ENCODE assay signal across 12 cellular contexts in the genomic region with DNA sequence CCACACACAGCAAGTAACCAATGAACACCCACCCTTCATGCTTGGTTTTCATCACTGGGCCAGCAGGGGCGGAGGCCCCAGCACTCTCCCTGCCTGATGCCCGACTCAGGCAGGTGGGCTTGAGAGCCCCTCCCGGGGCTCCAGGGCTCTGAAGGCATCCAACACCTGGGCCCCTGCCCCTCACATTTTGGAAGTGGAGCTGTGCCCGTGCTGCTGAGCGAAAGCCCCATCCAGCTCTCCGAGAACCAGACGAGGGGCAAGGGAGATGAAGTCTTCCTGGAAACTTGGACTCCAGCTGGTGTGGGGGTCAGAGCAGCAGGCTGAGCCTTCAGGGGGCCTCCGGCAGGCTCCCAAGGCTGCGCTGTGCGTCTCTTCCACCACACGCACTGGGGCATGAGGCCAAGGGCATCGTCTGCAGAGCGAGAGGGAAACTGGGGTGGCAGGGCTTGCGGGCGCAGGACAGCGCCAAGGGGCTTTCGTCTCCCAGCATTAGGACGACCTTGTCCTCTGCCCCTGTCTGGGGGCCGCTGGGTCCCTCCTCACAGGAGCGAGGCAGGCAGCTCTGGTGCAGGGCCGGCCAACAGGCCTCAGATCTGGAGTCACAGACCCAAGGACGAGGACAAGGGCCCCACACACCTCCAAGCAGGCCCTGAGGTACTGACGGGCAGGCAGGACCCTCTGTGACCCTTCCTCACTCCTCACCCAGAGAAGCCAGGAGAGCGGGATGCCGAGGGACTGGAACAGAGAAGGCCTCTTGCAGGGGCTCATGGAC.
"Had no signal": no experiment of that assay in that cellular context is flagged by ENCODE, and none has a peak within 500 bp of the region (broad histone marks: within the 10 kb centered on the region; RNA-seq: fewer than 3 reads in every experiment).

No MANE protein-coding gene starts in this region.

- H3K27me3 ChIP-seq: brain microvascular endothelial cell had no signal

- H3K27ac ChIP-seq: brain microvascular endothelial cell, WERI-Rb-1 had no signal

- DNase-seq: activated CD4-positive, alpha-beta memory T cell treated with anti-CD3 and anti-CD28 coated beads for 36 hours; activated naive CD4-positive, alpha-beta T cell treated with Interleukin-2 at 50 U/mL for 16 hours; anterior cingulate cortex; brain microvascular endothelial cell; effector CD8-positive, alpha-beta T cell; foreskin fibroblast; glutamatergic neuron; left cardiac atrium; stimulated activated naive CD8-positive, alpha-beta T cell treated with anti-CD3 and anti-CD28 coated beads, Interleukin-15, amount 100 ng/mL, for 72 hours; WERI-Rb-1 had no signal

- H3K27ac Mint-ChIP-seq: activated CD4-positive, alpha-beta memory T cell treated with anti-CD3 and anti-CD28 coated beads for 36 hours; activated T-helper 17 cell treated with anti-CD3 and anti-CD28 coated beads, Interleukin-2, amount 50 U/mL, for 72 hours; type B pancreatic cell had no signal

- H3K9me3 Mint-ChIP-seq: activated CD4-positive, alpha-beta memory T cell treated with anti-CD3 and anti-CD28 coated beads for 36 hours; activated T-helper 17 cell treated with anti-CD3 and anti-CD28 coated beads, Interleukin-2, amount 50 U/mL, for 72 hours; stimulated activated naive CD8-positive, alpha-beta T cell treated with anti-CD3 and anti-CD28 coated beads, Interleukin-15, amount 100 ng/mL, for 72 hours; type B pancreatic cell had no signal

- H3K4me3 Mint-ChIP-seq: activated CD4-positive, alpha-beta memory T cell treated with anti-CD3 and anti-CD28 coated beads for 36 hours; activated T-helper 17 cell treated with anti-CD3 and anti-CD28 coated beads, Interleukin-2, amount 50 U/mL, for 72 hours; stimulated activated naive CD8-positive, alpha-beta T cell treated with anti-CD3 and anti-CD28 coated beads, Interleukin-15, amount 100 ng/mL, for 72 hours; type B pancreatic cell had no signal

- H3K36me3 ChIP-seq: brain microvascular endothelial cell, WERI-Rb-1 had no signal

- H3K36me3 Mint-ChIP-seq: activated CD4-positive, alpha-beta memory T cell treated with anti-CD3 and anti-CD28 coated beads for 36 hours; type B pancreatic cell had no signal

- H3K27me3 Mint-ChIP-seq: stimulated activated naive CD8-positive, alpha-beta T cell treated with anti-CD3 and anti-CD28 coated beads, Interleukin-15, amount 100 ng/mL, for 72 hours had no signal
